In genomic region chr10:73459683-73460314, GRCh38 we compare ENCODE assay signal across 1 cellular context.
TF ChIP-seq lines count a peak whose summit lies in the region.

No MANE protein-coding gene starts in this region.

TF ChIP-seq in GM12878, 131 proteins besides CTCF, POLR2A, EP300 and RAD21:
- TF ChIP-seq DPF2 (IDR thresholded peaks at IDR 0.05) (no peak), SP1 (IDR thresholded peaks at IDR 0.05; ENCODE audit: low read depth, low read length) (no peak), HCFC1 (IDR thresholded peaks at IDR 0.05; ENCODE audit: low read length) (no peak), FOXM1 (IDR thresholded peaks at IDR 0.05; ENCODE audit: low read depth, low read length) (no peak), NRF1 (conservative IDR thresholded peaks at IDR 0.05; ENCODE audit: low read depth, low read length) (no peak)
TF ChIP-seq in GM12878: peak in this region for 0.
